ENCODE assay signal across 30 cellular contexts in the genomic region with DNA sequence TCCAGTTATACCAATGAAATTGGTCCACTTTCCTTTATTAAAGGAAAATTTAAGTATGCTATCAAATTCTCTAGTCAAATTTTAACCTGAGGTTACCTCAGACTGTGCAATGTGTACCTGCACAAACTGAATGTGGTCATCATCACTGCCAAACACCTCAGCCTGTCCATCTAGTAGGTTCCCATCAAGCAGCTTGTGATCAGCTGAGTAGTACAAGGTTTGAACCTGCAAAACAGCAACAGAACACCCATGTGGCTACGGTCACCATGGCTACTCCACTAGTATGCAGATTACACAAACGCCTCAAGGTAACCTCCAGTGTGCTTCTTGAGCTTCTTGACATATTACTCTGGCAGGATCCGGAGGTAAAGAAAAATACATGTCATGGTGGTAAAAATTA. TPM values are rescaled to one million over a fixed set of nuclear protein-coding genes. Genes with fewer than 3 reads are reported as not detected.
DNase-seq lines count a peak whose midpoint lies in the region; ATAC-seq, FAIRE-seq and TF ChIP-seq lines count a peak whose summit lies in the region.
"Had no signal": no experiment of that assay in that cellular context is flagged by ENCODE, and none has a peak within 500 bp of the region (broad histone marks: within the 10 kb centered on the region; RNA-seq: fewer than 3 reads in every experiment).

No MANE protein-coding gene starts in this region.

- H3K79me1 ChIP-seq in mesendoderm (ENCODE audit: low read length): peaks cover 8% of the 10 kb centered on the region

- H3K9ac ChIP-seq in mesendoderm (ENCODE audit: low read length): no peak overlapping the region
- H3K9ac ChIP-seq: GM23248 had no signal

- H3K4me3 Mint-ChIP-seq in CD4-positive, alpha-beta T cell: no peak overlapping the region
- no peak overlapping the region for H3K4me3 Mint-ChIP-seq in CD4-positive, alpha-beta memory T cell
- H3K4me3 Mint-ChIP-seq: activated naive CD4-positive, alpha-beta T cell treated with anti-CD3 and anti-CD28 coated beads, Interleukin-2, amount 50 U/mL, for 24 hours; memory B cell had no signal

- no peaks in the 10 kb centered on the region for H3K9me3 ChIP-seq in CD4-positive, alpha-beta T cell (ENCODE audit: control insufficient read depth, low read length)
- H3K9me3 ChIP-seq in CD4-positive, alpha-beta memory T cell (ENCODE audit: control insufficient read depth in 1 of 2, low read length in 2 of 2): no peaks in the 10 kb centered on the region
- H3K9me3 ChIP-seq: esophagus squamous epithelium, psoas muscle, testis had no signal

- intact Hi-C loops in CD4-positive, alpha-beta T cell (cut with DNase I, micrococcal nuclease): no loop called here
- intact Hi-C loops in CD4-positive, alpha-beta memory T cell (cut with micrococcal nuclease): no loop called here

- no peak overlapping the region for H2BK120ac ChIP-seq in mesendoderm (ENCODE audit: low read depth, low read length)

- H3K27ac Mint-ChIP-seq in CD4-positive, alpha-beta T cell: peak overlapping the region; percentile 49
- H3K27ac Mint-ChIP-seq in CD4-positive, alpha-beta memory T cell: peak overlapping the region in 4 of 7 donors; percentile 25 to 72 (median 39)
- H3K27ac Mint-ChIP-seq: memory B cell had no signal

- H3K27ac ChIP-seq in CD4-positive, alpha-beta T cell (ENCODE audit: low read depth, low read length): no peak overlapping the region
- no peak overlapping the region for H3K27ac ChIP-seq in CD4-positive, alpha-beta memory T cell (ENCODE audit: low read depth, low read length)
- H3K27ac ChIP-seq in mesendoderm (ENCODE audit: low read depth, low read length): no peak overlapping the region
- H3K27ac ChIP-seq: esophagus squamous epithelium, GM23248, psoas muscle, testis had no signal

- H2BK5ac ChIP-seq in mesendoderm (ENCODE audit: low read length): no peak overlapping the region

- POLR2A ChIA-PET in CD4-positive, alpha-beta T cell (lab: Charles Lee): interaction anchor here (1.2 to 3.3 kb wide), 4 partner anchors 11 to 551 kb away, joined by 3 to 14 read pairs (median 9); a partner anchor contains a TSS
- POLR2A ChIA-PET in CD4-positive, alpha-beta memory T cell (lab: Charles Lee; ENCODE audit: partially characterized antibody): interaction anchor here (0.8 to 2.6 kb wide), 5 partner anchors 12 to 375 kb away, joined by 3 to 12 read pairs (median 5); a partner anchor contains a TSS

- H3K27me3 Mint-ChIP-seq in CD4-positive, alpha-beta T cell: no peaks in the 10 kb centered on the region
- no peaks in the 10 kb centered on the region for H3K27me3 Mint-ChIP-seq in CD4-positive, alpha-beta memory T cell
- H3K27me3 Mint-ChIP-seq: activated naive CD4-positive, alpha-beta T cell treated with anti-CD3 and anti-CD28 coated beads, Interleukin-2, amount 50 U/mL, for 24 hours; memory B cell had no signal

- no peaks in the 10 kb centered on the region for H3K4me1 ChIP-seq in CD4-positive, alpha-beta memory T cell (ENCODE audit: insufficient read depth, low read length)
- no peaks in the 10 kb centered on the region for H3K4me1 ChIP-seq in mesendoderm (ENCODE audit: control insufficient read depth, low read depth, low read length)
- H3K4me1 ChIP-seq: psoas muscle, testis had no signal

- TF ChIP-seq CTCF in CD4-positive, alpha-beta T cell (IDR thresholded peaks at IDR 0.05): no peak

- FAIRE-seq in RCC 7860 (lab: Jason Lieb, UNC): no peak
- FAIRE-seq: GM12878, urothelium cell line had no signal

- no peak for DNase-seq in CD4-positive, alpha-beta T cell
- no peak for DNase-seq in CD4-positive, alpha-beta memory T cell
- DNase-seq in amniotic epithelial cell (ENCODE audit: low read depth): peak; percentile 13
- peak; percentile 65 for DNase-seq in mesendoderm
- DNase-seq in RCC 7860 (ENCODE audit: low spot score): no peak
- DNase-seq in EL: no peak
- DNase-seq: activated CD8-positive, alpha-beta memory T cell treated with anti-CD3 and anti-CD28 coated beads for 24 hours; aorta; C1 segment of cervical spinal cord; Calu3; esophagus squamous epithelium; foreskin melanocyte; GM23248; Kasumi-1; left cardiac atrium; MV-4-11; NCI-H1694; NCI-H2171 treated with DMSO at 0.1 percent for 48 hours; NCI-H510A treated with DMSO at 0.1 percent for 48 hours; psoas muscle; SIG-M5; stimulated activated naive CD8-positive, alpha-beta T cell treated with anti-CD3 and anti-CD28 coated beads, Interleukin-15, Interleukin-2, amounts not matched to agents 100 U/mL and 50 U/mL, for 24 hours; SW 1271; testis had no signal

- H3K56ac ChIP-seq in mesendoderm (ENCODE audit: low read length): no peak overlapping the region

- no peak overlapping the region for H3K4me3 ChIP-seq in CD4-positive, alpha-beta memory T cell (ENCODE audit: low read length in 2 of 2)
- H3K4me3 ChIP-seq in mesendoderm (ENCODE audit: low read length): no peak overlapping the region
- H3K4me3 ChIP-seq: esophagus squamous epithelium, GM12878, GM23248, psoas muscle, testis had no signal

- H3K4me2 ChIP-seq in mesendoderm (ENCODE audit: low read length): no peak overlapping the region

- no peak for ATAC-seq in CD4-positive, alpha-beta T cell (ENCODE audit: poor library complexity)
- no peak for ATAC-seq in HG02884 (IDR thresholded peaks at IDR 0.05; ENCODE audit: unreplicated experiment)
- ATAC-seq: activated CD4-positive, CD25-positive, alpha-beta regulatory T cell treated with anti-CD3 and anti-CD28 coated beads, Interleukin-2, amount 50 U/mL, for 24 hours; GM12878; left cardiac atrium; psoas muscle; stimulated activated naive CD8-positive, alpha-beta T cell treated with anti-CD3 and anti-CD28 coated beads, Interleukin-15, Interleukin-2, amounts not matched to agents 100 U/mL and 50 U/mL, for 24 hours had no signal

- H3K9me3 Mint-ChIP-seq in CD4-positive, alpha-beta T cell: no peaks in the 10 kb centered on the region
- no peaks in the 10 kb centered on the region for H3K9me3 Mint-ChIP-seq in CD4-positive, alpha-beta memory T cell
- H3K9me3 Mint-ChIP-seq: activated naive CD4-positive, alpha-beta T cell treated with anti-CD3 and anti-CD28 coated beads, Interleukin-2, amount 50 U/mL, for 24 hours; memory B cell had no signal

- H2AK5ac ChIP-seq in mesendoderm (ENCODE audit: low read length): no peak overlapping the region

- H2BK15ac ChIP-seq in mesendoderm (replicated peaks; ENCODE audit: low read depth): no peak overlapping the region

- CTCF ChIA-PET in CD4-positive, alpha-beta T cell (lab: Charles Lee): interaction anchor here (1.1 kb wide), 1 partner anchor 365 kb away, joined by 3 read pairs; no protein-coding TSS in a partner anchor
- CTCF ChIA-PET in CD4-positive, alpha-beta memory T cell (lab: Charles Lee; ENCODE audit: partially characterized antibody): interaction anchor here (2.3 kb wide), 1 partner anchor 67 kb away, joined by 10 read pairs; no protein-coding TSS in a partner anchor

- no CpG with 5 or more reads among the region's 3 CpGs for WGBS in mesendoderm (ENCODE audit: extremely low coverage, insufficient coverage, low lambda C conversion rate)

- no peak overlapping the region for H4K8ac ChIP-seq in mesendoderm (ENCODE audit: low read depth, low read length)

- no peak overlapping the region for H3K23ac ChIP-seq in mesendoderm (ENCODE audit: low read length)

- no peak overlapping the region for H3K4ac ChIP-seq in mesendoderm (ENCODE audit: low read depth, low read length)

- H3K4me1 Mint-ChIP-seq in CD4-positive, alpha-beta T cell (ENCODE audit: low read depth): peaks cover 18% of the 10 kb centered on the region
- H3K4me1 Mint-ChIP-seq in CD4-positive, alpha-beta memory T cell: peaks cover 3 to 13% (median 8%) of the 10 kb centered on the region in 4 donors
- H3K4me1 Mint-ChIP-seq: memory B cell had no signal

- H3K18ac ChIP-seq in mesendoderm (ENCODE audit: low read length): no peak overlapping the region

- peaks cover 12% of the 10 kb centered on the region for H3K79me2 ChIP-seq in mesendoderm (ENCODE audit: control insufficient read depth, insufficient read depth, low read length)

- no peak overlapping the region for H4K5ac ChIP-seq in mesendoderm (ENCODE audit: low read length)

- H3K27me3 ChIP-seq in CD4-positive, alpha-beta T cell (ENCODE audit: control insufficient read depth, insufficient read depth, low read length): no peaks in the 10 kb centered on the region
- no peaks in the 10 kb centered on the region for H3K27me3 ChIP-seq in CD4-positive, alpha-beta memory T cell (ENCODE audit: insufficient read depth, low read length)
- no peaks in the 10 kb centered on the region for H3K27me3 ChIP-seq in mesendoderm (ENCODE audit: insufficient read depth, low read length, poor library complexity)
- H3K27me3 ChIP-seq: esophagus squamous epithelium, testis had no signal

- peaks cover 93% of the 10 kb centered on the region for H3K36me3 Mint-ChIP-seq in CD4-positive, alpha-beta T cell (ENCODE audit: low read depth)
- H3K36me3 Mint-ChIP-seq in CD4-positive, alpha-beta memory T cell: peaks cover 70 to 89% of the 10 kb centered on the region in 2 donors

- peaks cover 80% of the 10 kb centered on the region for H3K36me3 ChIP-seq in CD4-positive, alpha-beta memory T cell (ENCODE audit: insufficient read depth, low read length)
- H3K36me3 ChIP-seq in mesendoderm (ENCODE audit: control insufficient read depth, insufficient read depth, low read length): peaks cover 15% of the 10 kb centered on the region

RNA-seq across cellular contexts. Expression of a gene that starts 11.6 kb away (rescaled TPM):
- 100 to 1,000 TPM; 234 to 254 TPM for total RNA-seq in CD4-positive, alpha-beta T cell
- 100 to 1,000 TPM; 179 to 187 TPM for total RNA-seq in CD4-positive, alpha-beta memory T cell
- 10 to 100 TPM; 74.0 to 79.6 TPM for polyA plus RNA-seq in CD4-positive, alpha-beta memory T cell
- 99.3 TPM for polyA plus RNA-seq in mesendoderm (2013, experiment 1 of 2)
- polyA plus RNA-seq in mesendoderm (2013, experiment 2 of 2): 97.1 TPM

Comparison
In these comparisons a context has a peak if more than half of its experiments do, and no peak if none do; other contexts are left out.
1. DNase-seq: peak in amniotic epithelial cell (single experiment) and mesendoderm (single experiment); none in CD4-positive, alpha-beta T cell (0 of 10), CD4-positive, alpha-beta memory T cell (0 of 5), RCC 7860 (single experiment) and EL (single experiment).